In genomic region chr10:56095506-56096225, GRCh38 we compare ENCODE assay signal across 20 cellular contexts.
"Had no signal": no experiment of that assay in that cellular context is flagged by ENCODE, and none has a peak within 500 bp of the region (broad histone marks: within the 10 kb centered on the region; RNA-seq: fewer than 3 reads in every experiment).

No MANE protein-coding gene starts in this region.

- H3K27me3 ChIP-seq: adrenal gland, ascending aorta, brain microvascular endothelial cell, esophagus muscularis mucosa, right atrium auricular region had no signal

- ATAC-seq: effector memory CD8-positive, alpha-beta T cell; lower lobe of right lung; naive thymus-derived CD4-positive, alpha-beta T cell; psoas muscle had no signal

- H3K4me1 ChIP-seq: adrenal gland, ascending aorta, esophagus muscularis mucosa, lower lobe of right lung, psoas muscle, right atrium auricular region had no signal

- H3K36me3 ChIP-seq: adrenal gland, ascending aorta, brain microvascular endothelial cell, esophagus muscularis mucosa, lower lobe of right lung, right atrium auricular region, thoracic aorta had no signal

- H3K9me3 ChIP-seq: adrenal gland, ascending aorta, lower lobe of right lung, psoas muscle, right atrium auricular region, thoracic aorta had no signal

- DNase-seq: activated CD8-positive, alpha-beta memory T cell treated with anti-CD3 and anti-CD28 coated beads, Interleukin-2, amount 50 U/mL, for 4 hours; activated naive CD4-positive, alpha-beta T cell; activated T-cell treated with anti-CD3 and anti-CD28 coated beads, Interleukin-2, amount 50 U/mL, for 24 hours; adrenal gland; brain microvascular endothelial cell; central memory CD4-positive, alpha-beta T cell; dermis blood vessel endothelial cell; effector memory CD8-positive, alpha-beta T cell; glutamatergic neuron; hippocampal formation; lower lobe of right lung; naive thymus-derived CD4-positive, alpha-beta T cell; stimulated activated CD4-positive, alpha-beta T cell treated with anti-CD3 and anti-CD28 coated beads, Interleukin-4, amount 100 ng/mL, for 24 hours; stimulated activated naive CD4-positive, alpha-beta T cell treated with Interleukin-2 at 50 U/mL for 16 hours had no signal

- H3K4me3 ChIP-seq: adrenal gland, ascending aorta, esophagus muscularis mucosa, lower lobe of right lung, psoas muscle, right atrium auricular region, thoracic aorta had no signal

- H3K27ac ChIP-seq: adrenal gland, ascending aorta, brain microvascular endothelial cell, esophagus muscularis mucosa, lower lobe of right lung, psoas muscle, right atrium auricular region, thoracic aorta, VCaP had no signal
